Comparison of ENCODE assay signal across 25 cellular contexts in genomic region chr19:1307320-1307719, GRCh38. TPM values are rescaled to one million over a fixed set of nuclear protein-coding genes. Genes with fewer than 3 reads are reported as not detected.
"Had no signal": no experiment of that assay in that cellular context is flagged by ENCODE, and none has a peak within 500 bp of the region (broad histone marks: within the 10 kb centered on the region; RNA-seq: fewer than 3 reads in every experiment).

No MANE protein-coding gene starts in this region.

- H3K9me3 ChIP-seq: esophagus squamous epithelium, gastroesophageal sphincter, neutrophil, ovary, prostate gland, upper lobe of right lung had no signal

- H3K27ac Mint-ChIP-seq: activated naive CD4-positive, alpha-beta T cell treated with anti-CD3 and anti-CD28 coated beads for 36 hours; endodermal cell; memory B cell; natural killer cell treated with Interleukin-12 subunit alpha and Interleukin-12 subunit beta and Interleukin-15 and Interleukin-18, amount 100 ng/mL, for 72 hours; WTC11 had no signal

- H3K36me3 ChIP-seq: esophagus squamous epithelium, gastroesophageal sphincter, neutrophil, ovary, prostate gland, upper lobe of right lung had no signal

- H3K4me1 Mint-ChIP-seq: endodermal cell, memory B cell, WTC11 had no signal

- ATAC-seq: activated T-cell treated with anti-CD3 and anti-CD28 coated beads, Interleukin-2, amount 50 U/mL, for 4 hours; gastroesophageal sphincter; left colon; natural killer cell treated with Interleukin-12 subunit alpha and Interleukin-12 subunit beta and Interleukin-15 and Interleukin-18, amount 100 ng/mL, for 72 hours; upper lobe of right lung; WTC11 had no signal

- H3K9me3 Mint-ChIP-seq: activated naive CD4-positive, alpha-beta T cell treated with anti-CD3 and anti-CD28 coated beads for 36 hours; activated T-cell treated with anti-CD3 and anti-CD28 coated beads, Interleukin-2, amount 50 U/mL, for 4 hours; endodermal cell; memory B cell; natural killer cell treated with Interleukin-12 subunit alpha and Interleukin-12 subunit beta and Interleukin-15 and Interleukin-18, amount 100 ng/mL, for 72 hours; WTC11 had no signal

- H3K27me3 ChIP-seq: ovary had no signal

- DNase-seq: activated CD8-positive, alpha-beta memory T cell treated with anti-CD3 and anti-CD28 coated beads, Interleukin-2, amount 50 U/mL, for 48 hours; activated naive CD4-positive, alpha-beta T cell treated with anti-CD3 and anti-CD28 coated beads for 36 hours; activated T-cell treated with anti-CD3 and anti-CD28 coated beads, Interleukin-2, amount 50 U/mL, for 4 hours; amygdala; cerebellar nuclear complex; cortex of kidney; endodermal cell; esophagus squamous epithelium; head of caudate nucleus; islet precursor cell; left colon; ovary; stimulated activated CD4-positive, alpha-beta T cell treated with anti-CD3 and anti-CD28 coated beads, Interleukin-4, amount 100 ng/mL, for 1 hour; stimulated activated naive CD4-positive, alpha-beta T cell; T-helper 9 cell; upper lobe of right lung had no signal

- H3K27ac ChIP-seq: esophagus squamous epithelium, gastroesophageal sphincter, neutrophil, ovary, prostate gland, upper lobe of right lung had no signal

- H3K4me3 ChIP-seq: esophagus squamous epithelium, gastroesophageal sphincter, ovary, prostate gland, upper lobe of right lung had no signal

- H3K27me3 Mint-ChIP-seq: natural killer cell treated with Interleukin-12 subunit alpha and Interleukin-12 subunit beta and Interleukin-15 and Interleukin-18, amount 100 ng/mL, for 72 hours had no signal

- H3K4me3 Mint-ChIP-seq: activated naive CD4-positive, alpha-beta T cell treated with anti-CD3 and anti-CD28 coated beads for 36 hours; activated T-cell treated with anti-CD3 and anti-CD28 coated beads, Interleukin-2, amount 50 U/mL, for 4 hours; endodermal cell; memory B cell; natural killer cell treated with Interleukin-12 subunit alpha and Interleukin-12 subunit beta and Interleukin-15 and Interleukin-18, amount 100 ng/mL, for 72 hours; WTC11 had no signal

- H3K4me1 ChIP-seq: esophagus squamous epithelium, gastroesophageal sphincter, prostate gland, upper lobe of right lung had no signal

- H3K36me3 Mint-ChIP-seq: memory B cell; natural killer cell treated with Interleukin-12 subunit alpha and Interleukin-12 subunit beta and Interleukin-15 and Interleukin-18, amount 100 ng/mL, for 72 hours; WTC11 had no signal

RNA-seq across cellular contexts. Expression of gene EFNA2, which starts 21.6 kb away (rescaled TPM):
- total RNA-seq: activated CD8-positive, alpha-beta memory T cell treated with anti-CD3 and anti-CD28 coated beads for 36 hours; activated naive CD4-positive, alpha-beta T cell treated with anti-CD3 and anti-CD28 coated beads for 36 hours; activated T-cell treated with anti-CD3 and anti-CD28 coated beads, Interleukin-2, amount 50 U/mL, for 4 hours; bronchial epithelial cell; esophagus squamous epithelium; gastroesophageal sphincter; lower leg skin; natural killer cell treated with Interleukin-12 subunit alpha and Interleukin-12 subunit beta and Interleukin-15 and Interleukin-18, amount 100 ng/mL, for 72 hours; ovary; prostate gland; upper lobe of right lung had no signal
